Comparison of ENCODE assay signal across 25 cellular contexts in the genomic region with DNA sequence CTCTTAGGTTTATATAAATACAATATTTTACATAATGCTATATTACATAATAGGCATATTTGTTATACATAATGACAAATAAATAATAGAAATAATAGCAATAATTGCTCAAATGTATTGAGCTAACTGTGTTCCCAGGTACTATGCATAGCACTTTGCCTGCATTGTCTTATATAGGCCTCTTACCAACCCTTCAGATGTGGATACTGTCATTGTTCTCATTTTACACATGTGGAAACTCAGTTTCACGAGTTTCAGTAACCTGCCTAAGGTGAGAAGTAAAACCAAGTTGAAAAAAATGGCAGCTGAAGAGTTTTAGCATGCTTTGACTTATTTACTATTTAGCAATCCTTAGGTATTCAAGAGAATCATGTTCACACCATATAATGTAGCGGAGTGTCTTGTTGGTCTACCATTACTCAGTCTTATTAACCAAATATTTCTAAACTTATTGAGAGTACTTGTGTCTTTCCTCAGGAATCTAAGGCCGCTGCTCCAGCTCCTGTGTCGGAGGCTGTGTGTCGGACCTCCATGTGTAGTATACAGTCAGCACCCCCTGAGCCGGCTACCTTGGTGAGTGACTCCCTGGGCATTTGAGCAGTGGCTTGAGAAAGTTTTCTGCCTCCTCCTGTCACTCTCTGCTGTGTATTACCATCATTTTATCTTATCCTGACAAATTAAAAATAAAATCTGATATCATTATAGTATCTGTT.
"Had no signal": no experiment of that assay in that cellular context is flagged by ENCODE, and none has a peak within 500 bp of the region (broad histone marks: within the 10 kb centered on the region; RNA-seq: fewer than 3 reads in every experiment).

No MANE protein-coding gene starts in this region.

- H3K27ac ChIP-seq: breast epithelium, Peyer's patch, RWPE1, SJCRH30, WERI-Rb-1 had no signal

- H3K4me3 ChIP-seq: adrenal gland, breast epithelium, Peyer's patch, SJCRH30 had no signal

- H3K27me3 ChIP-seq: adrenal gland, breast epithelium, Peyer's patch, SJCRH30 had no signal

- H3K27ac Mint-ChIP-seq: activated naive CD8-positive, alpha-beta T cell treated with anti-CD3 and anti-CD28 coated beads, Interleukin-2, amount 10 ng/mL, durations not matched to agents 7 days and 5 days had no signal

- H3K36me3 ChIP-seq: breast epithelium had no signal

- H3K4me3 Mint-ChIP-seq: activated CD4-positive, alpha-beta memory T cell treated with anti-CD3 and anti-CD28 coated beads for 36 hours; activated naive CD8-positive, alpha-beta T cell treated with anti-CD3 and anti-CD28 coated beads, Interleukin-2, amount 10 ng/mL, durations not matched to agents 7 days and 5 days had no signal

- H3K9me3 Mint-ChIP-seq: activated CD4-positive, alpha-beta memory T cell treated with anti-CD3 and anti-CD28 coated beads for 36 hours; activated naive CD8-positive, alpha-beta T cell treated with anti-CD3 and anti-CD28 coated beads, Interleukin-2, amount 10 ng/mL, durations not matched to agents 7 days and 5 days; activated T-cell treated with anti-CD3 and anti-CD28 coated beads, Interleukin-2, amount 50 U/mL, for 72 hours had no signal

- H3K9me3 ChIP-seq: adrenal gland, breast epithelium, Peyer's patch, SJCRH30, SK-N-SH had no signal

- H3K4me1 ChIP-seq: breast epithelium, SJCRH30 had no signal

- DNase-seq: activated CD4-positive, alpha-beta memory T cell treated with anti-CD3 and anti-CD28 coated beads for 36 hours; activated CD4-positive, alpha-beta T cell treated with anti-CD3 and anti-CD28 coated beads for 48 hours; activated CD8-positive, alpha-beta memory T cell treated with anti-CD3 and anti-CD28 coated beads for 24 hours; activated naive CD4-positive, alpha-beta T cell treated with anti-CD3 and anti-CD28 coated beads, Interleukin-2, amount 50 U/mL, for 16 hours; activated naive CD8-positive, alpha-beta T cell treated with anti-CD3 and anti-CD28 coated beads, Interleukin-2, amount 10 ng/mL, durations not matched to agents 7 days and 5 days; activated T-cell treated with anti-CD3 and anti-CD28 coated beads, Interleukin-2, amount 50 U/mL, for 72 hours; adrenal gland; anterior cingulate cortex; caudate nucleus; Kasumi-1; KBM-7; NCI-H1105 treated with DMSO at 0.1 percent for 48 hours; NCI-H1436 treated with DMSO at 0.1 percent for 48 hours; NCI-H187; NCI-H2081; NCI-H446; NCI-H524; Peyer's patch; Right ventricle myocardium superior; SJCRH30; SK-N-SH; T-helper 1 cell; WERI-Rb-1 had no signal
